ENCODE assay signal across 15 cellular contexts in the genomic region with DNA sequence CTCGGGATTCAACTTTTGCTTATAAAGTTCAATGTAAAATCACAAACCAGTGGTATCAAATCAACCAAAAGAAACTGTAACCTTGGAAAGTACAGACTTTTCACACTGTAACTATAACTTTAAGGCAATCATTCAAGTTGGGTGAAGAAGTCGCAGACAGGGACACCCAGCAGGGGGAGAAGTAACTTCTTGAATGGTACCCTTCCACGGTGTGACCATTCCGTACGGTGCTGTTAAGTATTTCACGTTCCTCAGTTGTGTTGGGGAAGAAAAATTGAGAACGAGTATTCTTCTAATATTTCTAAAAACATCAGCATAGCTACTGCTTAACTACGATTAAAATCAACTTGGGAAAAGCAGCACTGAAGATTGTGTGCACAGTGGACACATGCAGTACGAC. TPM values are rescaled to one million over a fixed set of nuclear protein-coding genes. Genes with fewer than 3 reads are reported as not detected.
DNase-seq lines count a peak whose midpoint lies in the region; ATAC-seq and TF ChIP-seq lines count a peak whose summit lies in the region.
"Had no signal": no experiment of that assay in that cellular context is flagged by ENCODE, and none has a peak within 500 bp of the region (broad histone marks: within the 10 kb centered on the region; RNA-seq: fewer than 3 reads in every experiment).

No MANE protein-coding gene starts in this region.

- no peaks in the 10 kb centered on the region for H3K9me3 Mint-ChIP-seq in neural crest cell
- H3K9me3 Mint-ChIP-seq: activated CD4-positive, alpha-beta memory T cell treated with anti-CD3 and anti-CD28 coated beads, Interleukin-2, amount 10 ng/mL, durations not matched to agents 7 days and 5 days; brain; stimulated activated memory B cell treated with anti-CD40 and anti-IgM and Interleukin-4, amounts not matched to agents 10 μg/mL and 1 μg/mL and 100 μg/mL, for 72 hours had no signal

- peak; percentile 61 for TF ChIP-seq CTCF in VCaP (conservative IDR thresholded peaks at IDR 0.05)
- peak; percentile 16 for TF ChIP-seq CTCF in foreskin keratinocyte (conservative IDR thresholded peaks at IDR 0.05)
- peak; percentile 27 for TF ChIP-seq CTCF in neural crest cell (conservative IDR thresholded peaks at IDR 0.05)

- peaks cover 20% of the 10 kb centered on the region for H3K36me3 Mint-ChIP-seq in neural crest cell (ENCODE audit: low read depth)
- H3K36me3 Mint-ChIP-seq: stimulated activated memory B cell treated with anti-CD40 and anti-IgM and Interleukin-4, amounts not matched to agents 10 μg/mL and 1 μg/mL and 100 μg/mL, for 72 hours had no signal

- H3K4me1 ChIP-seq in foreskin keratinocyte = no peaks in the 10 kb centered on the region
- H3K4me1 ChIP-seq: prostate gland had no signal

- DNase-seq in ELR (ENCODE audit: low read depth) (peak; percentile 6), foreskin keratinocyte (no peak), neural crest cell (ENCODE audit: low read depth, low spot score) (no peak), NCI-H1436 treated with DMSO at 0.1 percent for 48 hours (lab: John Stamatoyannopoulos, UW) (no peak), H4 (ENCODE audit: low spot score) (no peak), DMS79 (lab: John Stamatoyannopoulos, UW) (no peak)
- DNase-seq: activated CD4-positive, alpha-beta memory T cell treated with anti-CD3 and anti-CD28 coated beads, Interleukin-2, amount 10 ng/mL, durations not matched to agents 7 days and 5 days; activated effector memory CD4-positive, alpha-beta T cell treated with Interleukin-2 at 50 U/mL for 16 hours; NCI-H226; PC-9 had no signal

- H3K4me1 Mint-ChIP-seq in neural crest cell = no peaks in the 10 kb centered on the region
- H3K4me1 Mint-ChIP-seq: brain; stimulated activated memory B cell treated with anti-CD40 and anti-IgM and Interleukin-4, amounts not matched to agents 10 μg/mL and 1 μg/mL and 100 μg/mL, for 72 hours had no signal

- no peak overlapping the region for H3K4me3 Mint-ChIP-seq in neural crest cell
- H3K4me3 Mint-ChIP-seq: activated CD4-positive, alpha-beta memory T cell treated with anti-CD3 and anti-CD28 coated beads, Interleukin-2, amount 10 ng/mL, durations not matched to agents 7 days and 5 days; brain; stimulated activated memory B cell treated with anti-CD40 and anti-IgM and Interleukin-4, amounts not matched to agents 10 μg/mL and 1 μg/mL and 100 μg/mL, for 72 hours had no signal

- H3K27me3 ChIP-seq in foreskin keratinocyte = no peaks in the 10 kb centered on the region

- no peaks in the 10 kb centered on the region for H3K27me3 Mint-ChIP-seq in neural crest cell (ENCODE audit: low read depth)
- H3K27me3 Mint-ChIP-seq: brain had no signal

- no peak for ATAC-seq in foreskin keratinocyte
- ATAC-seq in GM21528 (IDR thresholded peaks at IDR 0.05; ENCODE audit: low FRiP score, unreplicated experiment) = no peak
- ATAC-seq: stimulated activated memory B cell treated with anti-CD40 and anti-IgM and Interleukin-4, amounts not matched to agents 10 μg/mL and 1 μg/mL and 100 μg/mL, for 72 hours had no signal

- H3K27ac Mint-ChIP-seq in neural crest cell (ENCODE audit: unreplicated experiment) = no peak overlapping the region
- H3K27ac Mint-ChIP-seq: activated CD4-positive, alpha-beta memory T cell treated with anti-CD3 and anti-CD28 coated beads, Interleukin-2, amount 10 ng/mL, durations not matched to agents 7 days and 5 days; brain; stimulated activated memory B cell treated with anti-CD40 and anti-IgM and Interleukin-4, amounts not matched to agents 10 μg/mL and 1 μg/mL and 100 μg/mL, for 72 hours had no signal

- no peak overlapping the region for H3K27ac ChIP-seq in VCaP
- H3K27ac ChIP-seq in foreskin keratinocyte = no peak overlapping the region
- H3K27ac ChIP-seq: PC-9, prostate gland had no signal

RNA-seq across cellular contexts. Expression of a gene that starts 55.8 kb away (rescaled TPM):
- total RNA-seq in foreskin keratinocyte (51.2 and 57.9 TPM in 2 replicates), neural crest cell (270 and 273 TPM in 2 replicates)
- 10.5 and 12.1 TPM in 2 replicates for polyA plus RNA-seq in foreskin keratinocyte
- total RNA-seq in H4 (2014; rRNA removed; shearing (Covaris generic)) = 20.2 and 21.1 TPM in 2 replicates
